ENCODE assay signal across 1 cellular context in genomic region chr11:64501500-64502427, GRCh38.
TF ChIP-seq lines count a peak whose summit lies in the region.

No MANE protein-coding gene starts in this region.

TF ChIP-seq in HepG2, 621 proteins besides CTCF, POLR2A, EP300 and RAD21 (continued from another document and continues in another):
- TF ChIP-seq ARID3A (IDR thresholded peaks at IDR 0.05; ENCODE audit: low read depth, low read length) (no peak), RXRB (CRISPR knock-in tag; IDR thresholded peaks at IDR 0.05; ENCODE audit: borderline replicate concordance) (peak; percentile 60; the same call in 1 of the 2 replicates), RCOR2 (CRISPR knock-in tag; IDR thresholded peaks at IDR 0.05) (no peak), PATZ1 (CRISPR knock-in tag; IDR thresholded peaks at IDR 0.05) (0 out of 2 replicates have a peak, but pooled peaks have one; percentile 26), HNRNPK (IDR thresholded peaks at IDR 0.05; ENCODE audit: low read depth, low read length, poor library complexity, severe bottlenecking) (no peak), SALL1 (CRISPR knock-in tag; IDR thresholded peaks at IDR 0.05) (peak; percentile 49), EZH2 (conservative IDR thresholded peaks at IDR 0.05; ENCODE audit: low read depth, low read length) (no peak), HNF4A (CRISPR knock-in tag; IDR thresholded peaks at IDR 0.05) (peak; percentile 86), ZEB1 (IDR thresholded peaks at IDR 0.05; ENCODE audit: insufficient replicate concordance, low read depth) (no peak), ETV5 (CRISPR knock-in tag; IDR thresholded peaks at IDR 0.05; ENCODE audit: borderline replicate concordance) (peak; percentile 32; the same call in 1 of the 2 replicates), ZNF30 (CRISPR knock-in tag; IDR thresholded peaks at IDR 0.05) (no peak), SOX6 (IDR thresholded peaks at IDR 0.05) (no peak), SOX6 (CRISPR knock-in tag; IDR thresholded peaks at IDR 0.05) (peak; percentile 27; the same call in 1 of the 2 replicates), NR2F6 (IDR thresholded peaks at IDR 0.05) (0 out of 2 replicates have a peak, but pooled peaks have one; percentile 18), NR2F6 (CRISPR knock-in tag; IDR thresholded peaks at IDR 0.05) (0 out of 2 replicates have a peak, but pooled peaks have one; percentile 41), SP5 (CRISPR knock-in tag; IDR thresholded peaks at IDR 0.05; ENCODE audit: borderline replicate concordance, low read depth) (peak; percentile 78), UBTF (CRISPR knock-in tag; IDR thresholded peaks at IDR 0.05) (no peak), ZNF644 (CRISPR knock-in tag; IDR thresholded peaks at IDR 0.05; ENCODE audit: low read depth) (no peak), ZNF879 (CRISPR knock-in tag; IDR thresholded peaks at IDR 0.05) (no peak), PHF21A (CRISPR knock-in tag; IDR thresholded peaks at IDR 0.05) (no peak), ZKSCAN8 (CRISPR knock-in tag; IDR thresholded peaks at IDR 0.05; ENCODE audit: borderline replicate concordance) (no peak), ASH2L (IDR thresholded peaks at IDR 0.05; ENCODE audit: insufficient read length, low read depth, low read length) (no peak), ZNF670 (CRISPR knock-in tag; IDR thresholded peaks at IDR 0.05; ENCODE audit: borderline replicate concordance) (no peak), KLF13 (CRISPR knock-in tag; IDR thresholded peaks at IDR 0.05) (no peak), U2AF1 (optimal IDR thresholded peaks at IDR 0.05; ENCODE audit: low read depth, low read length) (no peak), ZNF234 (CRISPR knock-in tag; conservative IDR thresholded peaks at IDR 0.05) (no peak), DRAP1 (CRISPR knock-in tag; IDR thresholded peaks at IDR 0.05) (no peak), NCOR1 (IDR thresholded peaks at IDR 0.05; ENCODE audit: borderline replicate concordance, low read length) (0 out of 2 replicates have a peak, but pooled peaks have one; percentile 45), ZNF687 (CRISPR knock-in tag; IDR thresholded peaks at IDR 0.05) (no peak), IRF1 (CRISPR knock-in tag; IDR thresholded peaks at IDR 0.05; ENCODE audit: low read depth) (no peak), ZNF556 (CRISPR knock-in tag; IDR thresholded peaks at IDR 0.05; ENCODE audit: borderline replicate concordance) (no peak), POGZ (CRISPR knock-in tag; IDR thresholded peaks at IDR 0.05) (no peak), TEAD2 (CRISPR knock-in tag; IDR thresholded peaks at IDR 0.05) (no peak), POLR2G (IDR thresholded peaks at IDR 0.05; ENCODE audit: low read depth, low read length) (no peak), MLX (CRISPR knock-in tag; IDR thresholded peaks at IDR 0.05) (no peak), ZNF749 (CRISPR knock-in tag; IDR thresholded peaks at IDR 0.05; ENCODE audit: borderline replicate concordance) (no peak), ZBTB2 (CRISPR knock-in tag; IDR thresholded peaks at IDR 0.05; ENCODE audit: low read depth) (no peak), RAD51 (IDR thresholded peaks at IDR 0.05; ENCODE audit: borderline replicate concordance) (no peak), CENPX (CRISPR knock-in tag; IDR thresholded peaks at IDR 0.05) (no peak), NPAS2 (CRISPR knock-in tag; IDR thresholded peaks at IDR 0.05; ENCODE audit: borderline replicate concordance) (no peak), TMF1 (CRISPR knock-in tag; IDR thresholded peaks at IDR 0.05; ENCODE audit: low read depth) (no peak), MTF1 (CRISPR knock-in tag; IDR thresholded peaks at IDR 0.05) (no peak), ZMYM3 (CRISPR knock-in tag; IDR thresholded peaks at IDR 0.05) (0 out of 2 replicates have a peak, but pooled peaks have one; percentile 25)
- TF ChIP-seq, protein P1, sequence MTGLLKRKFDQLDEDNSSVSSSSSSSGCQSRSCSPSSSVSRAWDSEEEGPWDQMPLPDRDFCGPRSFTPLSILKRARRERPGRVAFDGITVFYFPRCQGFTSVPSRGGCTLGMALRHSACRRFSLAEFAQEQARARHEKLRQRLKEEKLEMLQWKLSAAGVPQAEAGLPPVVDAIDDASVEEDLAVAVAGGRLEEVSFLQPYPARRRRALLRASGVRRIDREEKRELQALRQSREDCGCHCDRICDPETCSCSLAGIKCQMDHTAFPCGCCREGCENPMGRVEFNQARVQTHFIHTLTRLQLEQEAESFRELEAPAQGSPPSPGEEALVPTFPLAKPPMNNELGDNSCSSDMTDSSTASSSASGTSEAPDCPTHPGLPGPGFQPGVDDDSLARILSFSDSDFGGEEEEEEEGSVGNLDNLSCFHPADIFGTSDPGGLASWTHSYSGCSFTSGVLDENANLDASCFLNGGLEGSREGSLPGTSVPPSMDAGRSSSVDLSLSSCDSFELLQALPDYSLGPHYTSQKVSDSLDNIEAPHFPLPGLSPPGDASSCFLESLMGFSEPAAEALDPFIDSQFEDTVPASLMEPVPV (CRISPR knock-in tag; IDR thresholded peaks at IDR 0.05) = no peak
- TF ChIP-seq, protein P2, sequence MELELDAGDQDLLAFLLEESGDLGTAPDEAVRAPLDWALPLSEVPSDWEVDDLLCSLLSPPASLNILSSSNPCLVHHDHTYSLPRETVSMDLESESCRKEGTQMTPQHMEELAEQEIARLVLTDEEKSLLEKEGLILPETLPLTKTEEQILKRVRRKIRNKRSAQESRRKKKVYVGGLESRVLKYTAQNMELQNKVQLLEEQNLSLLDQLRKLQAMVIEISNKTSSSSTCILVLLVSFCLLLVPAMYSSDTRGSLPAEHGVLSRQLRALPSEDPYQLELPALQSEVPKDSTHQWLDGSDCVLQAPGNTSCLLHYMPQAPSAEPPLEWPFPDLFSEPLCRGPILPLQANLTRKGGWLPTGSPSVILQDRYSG (CRISPR knock-in tag; IDR thresholded peaks at IDR 0.05) = no peak
- TF ChIP-seq, protein P3, sequence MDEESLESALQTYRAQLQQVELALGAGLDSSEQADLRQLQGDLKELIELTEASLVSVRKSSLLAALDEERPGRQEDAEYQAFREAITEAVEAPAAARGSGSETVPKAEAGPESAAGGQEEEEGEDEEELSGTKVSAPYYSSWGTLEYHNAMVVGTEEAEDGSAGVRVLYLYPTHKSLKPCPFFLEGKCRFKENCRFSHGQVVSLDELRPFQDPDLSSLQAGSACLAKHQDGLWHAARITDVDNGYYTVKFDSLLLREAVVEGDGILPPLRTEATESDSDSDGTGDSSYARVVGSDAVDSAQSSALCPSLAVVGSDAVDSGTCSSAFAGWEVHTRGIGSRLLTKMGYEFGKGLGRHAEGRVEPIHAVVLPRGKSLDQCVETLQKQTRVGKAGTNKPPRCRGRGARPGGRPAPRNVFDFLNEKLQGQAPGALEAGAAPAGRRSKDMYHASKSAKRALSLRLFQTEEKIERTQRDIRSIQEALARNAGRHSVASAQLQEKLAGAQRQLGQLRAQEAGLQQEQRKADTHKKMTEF (CRISPR knock-in tag; IDR thresholded peaks at IDR 0.05) = 0 out of 2 replicates have a peak, but pooled peaks have one; percentile 22
